15 cellular contexts compared by ENCODE assay signal in the genomic region with DNA sequence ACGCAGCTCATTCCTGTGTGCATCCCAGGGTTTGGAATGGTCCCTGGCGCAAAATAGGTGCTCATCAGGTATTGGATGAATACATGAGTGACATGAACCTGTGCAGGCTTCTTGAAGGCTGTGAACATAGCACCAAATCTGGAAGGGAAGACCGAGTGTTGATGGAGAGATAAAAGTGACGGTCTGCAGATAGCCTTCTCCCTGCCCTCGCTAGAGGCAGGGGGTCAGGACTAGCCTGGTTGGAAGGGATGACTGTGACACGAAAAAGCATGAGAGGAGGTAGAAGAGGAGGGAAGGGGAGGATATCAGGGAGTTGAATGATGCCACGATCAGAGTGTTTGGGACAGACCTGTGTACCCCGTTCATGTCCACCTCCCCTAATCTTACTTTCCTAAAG.
DNase-seq lines count a peak whose midpoint lies in the region; ATAC-seq and TF ChIP-seq lines count a peak whose summit lies in the region.
"Had no signal": no experiment of that assay in that cellular context is flagged by ENCODE, and none has a peak within 500 bp of the region (broad histone marks: within the 10 kb centered on the region; RNA-seq: fewer than 3 reads in every experiment).

No MANE protein-coding gene starts in this region.

- no peaks in the 10 kb centered on the region for H3K27me3 ChIP-seq in left ventricle myocardium inferior (ENCODE audit: low read depth)
- no peaks in the 10 kb centered on the region for H3K27me3 ChIP-seq in vagina

- TF ChIP-seq POLR2A in vagina (IDR thresholded peaks at IDR 0.05) = no peak

- intact Hi-C loops in left ventricle myocardium inferior (cut with micrococcal nuclease) = loop anchor here (5.0 kb wide), 1 partner anchor 103 kb away; no protein-coding TSS in a partner anchor
- intact Hi-C loops in Right ventricle myocardium superior (cut with DNase I) = loop anchor here (2.0 kb wide), 2 partner anchors 103 to 257 kb away; no protein-coding TSS in a partner anchor
- intact Hi-C loops in vagina (cut with DNase I) = no loop called here

- peaks cover 22% of the 10 kb centered on the region for H3K4me1 ChIP-seq in left ventricle myocardium inferior
- H3K4me1 ChIP-seq in vagina = peaks cover 22% of the 10 kb centered on the region
- H3K4me1 ChIP-seq: A549 had no signal

- H3K27ac ChIP-seq in left ventricle myocardium inferior (replicated peaks) (peak overlapping the region; percentile 80), vagina (no peak overlapping the region)
- H3K27ac ChIP-seq: A549 had no signal

- DNase-seq in left ventricle myocardium inferior = no peak
- no peak for DNase-seq in Right ventricle myocardium superior
- peak; percentile 53 for DNase-seq in SK-N-DZ (ENCODE audit: low spot score)
- DNase-seq in mucosa of gallbladder (ENCODE audit: low spot score) = peak; percentile 2
- peak; percentile 52 to 81 for DNase-seq in vagina (ENCODE audit: extremely low spot score in 2 of 2)
- no peak for DNase-seq in activated naive CD4-positive, alpha-beta T cell (lab: John Stamatoyannopoulos, UW)
- DNase-seq in DMS 273 (lab: John Stamatoyannopoulos, UW; ENCODE audit: unreplicated experiment) = no peak
- DNase-seq: Caco-2; CD4-positive, CD25-positive, alpha-beta regulatory T cell; NCI-H1930; NCI-H2171 treated with DMSO at 0.1 percent for 48 hours; NCI-H774 had no signal

- H3K9me3 ChIP-seq in left ventricle myocardium inferior (replicated peaks) (no peaks in the 10 kb centered on the region), vagina (no peaks in the 10 kb centered on the region)
- H3K9me3 ChIP-seq: A549, Caco-2, HAP-1 had no signal

- ATAC-seq in Right ventricle myocardium superior (ENCODE audit: poor library complexity) = no peak
- ATAC-seq in HG03045 (IDR thresholded peaks at IDR 0.05; ENCODE audit: unreplicated experiment) = no peak
- ATAC-seq: A549 had no signal

- H3K4me3 ChIP-seq in left ventricle myocardium inferior (no peak overlapping the region), vagina (no peak overlapping the region)
- H3K4me3 ChIP-seq: A549, HAP-1 had no signal

- H3K36me3 ChIP-seq in left ventricle myocardium inferior = no peaks in the 10 kb centered on the region
- H3K36me3 ChIP-seq in vagina = no peaks in the 10 kb centered on the region
- H3K36me3 ChIP-seq: HAP-1 had no signal

- no peak for TF ChIP-seq CTCF in left ventricle myocardium inferior (IDR thresholded peaks at IDR 0.05; ENCODE audit: borderline replicate concordance)
- no peak for TF ChIP-seq CTCF in vagina (IDR thresholded peaks at IDR 0.05)

Comparison
In these comparisons a context has a peak if more than half of its experiments do, and no peak if none do; other contexts are left out.
1. DNase-seq: peak in SK-N-DZ (single experiment), mucosa of gallbladder (single experiment) and vagina (2 of 2); none in left ventricle myocardium inferior (single experiment), Right ventricle myocardium superior (single experiment), activated naive CD4-positive, alpha-beta T cell (0 of 4) and DMS 273 (single experiment).